ENCODE assay signal across 1 cellular context in the genomic region with DNA sequence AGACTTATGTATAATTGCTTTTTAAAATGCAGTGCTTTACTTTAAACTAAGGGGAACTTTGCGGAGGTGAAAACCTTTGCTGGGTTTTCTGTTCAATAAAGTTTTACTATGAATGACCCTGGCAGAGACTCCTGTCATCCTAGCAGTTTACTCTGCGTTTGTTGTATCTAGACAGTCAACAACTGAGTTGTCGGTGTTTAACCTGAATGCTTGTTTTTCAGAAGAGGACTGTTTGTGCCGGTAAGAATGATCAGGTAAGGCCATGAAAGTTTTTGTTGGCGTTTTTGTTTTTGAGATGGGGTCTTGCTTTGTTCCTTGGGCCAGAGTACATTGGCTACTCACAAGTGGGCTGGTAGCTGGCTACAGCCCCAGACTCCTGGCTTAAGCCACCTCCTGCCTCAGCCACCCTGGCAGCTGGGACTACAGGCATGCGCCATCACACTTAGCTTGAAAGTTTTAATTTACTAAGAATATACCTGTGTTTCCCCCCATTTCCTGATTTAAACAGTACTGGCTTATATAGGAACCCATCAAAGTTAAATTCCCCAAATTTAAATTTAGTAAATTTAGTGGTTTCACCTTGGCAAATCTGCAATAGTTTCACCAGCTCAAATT.
TF ChIP-seq lines count a peak whose summit lies in the region.

No MANE protein-coding gene starts in this region.

TF ChIP-seq in K562, 482 proteins besides CTCF, POLR2A, EP300 and RAD21:
- TF ChIP-seq ILF3 (IDR thresholded peaks at IDR 0.05; ENCODE audit: borderline replicate concordance), result 0 out of 2 replicates have a peak, but pooled peaks have one; percentile 4
- no peak for TF ChIP-seq RBM22 (IDR thresholded peaks at IDR 0.05; ENCODE audit: low read depth, low read length, poor library complexity, severe bottlenecking)
- TF ChIP-seq, protein P1, sequence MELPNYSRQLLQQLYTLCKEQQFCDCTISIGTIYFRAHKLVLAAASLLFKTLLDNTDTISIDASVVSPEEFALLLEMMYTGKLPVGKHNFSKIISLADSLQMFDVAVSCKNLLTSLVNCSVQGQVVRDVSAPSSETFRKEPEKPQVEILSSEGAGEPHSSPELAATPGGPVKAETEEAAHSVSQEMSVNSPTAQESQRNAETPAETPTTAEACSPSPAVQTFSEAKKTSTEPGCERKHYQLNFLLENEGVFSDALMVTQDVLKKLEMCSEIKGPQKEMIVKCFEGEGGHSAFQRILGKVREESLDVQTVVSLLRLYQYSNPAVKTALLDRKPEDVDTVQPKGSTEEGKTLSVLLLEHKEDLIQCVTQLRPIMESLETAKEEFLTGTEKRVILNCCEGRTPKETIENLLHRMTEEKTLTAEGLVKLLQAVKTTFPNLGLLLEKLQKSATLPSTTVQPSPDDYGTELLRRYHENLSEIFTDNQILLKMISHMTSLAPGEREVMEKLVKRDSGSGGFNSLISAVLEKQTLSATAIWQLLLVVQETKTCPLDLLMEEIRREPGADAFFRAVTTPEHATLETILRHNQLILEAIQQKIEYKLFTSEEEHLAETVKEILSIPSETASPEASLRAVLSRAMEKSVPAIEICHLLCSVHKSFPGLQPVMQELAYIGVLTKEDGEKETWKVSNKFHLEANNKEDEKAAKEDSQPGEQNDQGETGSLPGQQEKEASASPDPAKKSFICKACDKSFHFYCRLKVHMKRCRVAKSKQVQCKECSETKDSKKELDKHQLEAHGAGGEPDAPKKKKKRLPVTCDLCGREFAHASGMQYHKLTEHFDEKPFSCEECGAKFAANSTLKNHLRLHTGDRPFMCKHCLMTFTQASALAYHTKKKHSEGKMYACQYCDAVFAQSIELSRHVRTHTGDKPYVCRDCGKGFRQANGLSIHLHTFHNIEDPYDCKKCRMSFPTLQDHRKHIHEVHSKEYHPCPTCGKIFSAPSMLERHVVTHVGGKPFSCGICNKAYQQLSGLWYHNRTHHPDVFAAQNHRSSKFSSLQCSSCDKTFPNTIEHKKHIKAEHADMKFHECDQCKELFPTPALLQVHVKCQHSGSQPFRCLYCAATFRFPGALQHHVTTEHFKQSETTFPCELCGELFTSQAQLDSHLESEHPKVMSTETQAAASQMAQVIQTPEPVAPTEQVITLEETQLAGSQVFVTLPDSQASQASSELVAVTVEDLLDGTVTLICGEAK (IDR thresholded peaks at IDR 0.05), result peak; percentile 35; the same call in 1 of the 2 replicates
- TF ChIP-seq, protein P1 (CRISPR knock-in tag; IDR thresholded peaks at IDR 0.05), result no peak
- 0 out of 2 replicates have a peak, but pooled peaks have one; percentile 15 for TF ChIP-seq POLR2H (tag; IDR thresholded peaks at IDR 0.05; ENCODE audit: low read depth)
